ENCODE assay signal across 23 cellular contexts in genomic region chr5:161663431-161663830, GRCh38. TPM values are rescaled to one million over a fixed set of nuclear protein-coding genes. Genes with fewer than 3 reads are reported as not detected.
"Had no signal": no experiment of that assay in that cellular context is flagged by ENCODE, and none has a peak within 500 bp of the region (broad histone marks: within the 10 kb centered on the region; RNA-seq: fewer than 3 reads in every experiment).

No MANE protein-coding gene starts in this region.

- H3K27ac ChIP-seq: RWPE1 had no signal

- H3K9me3 ChIP-seq: MG63 had no signal

- ATAC-seq: HepG2, SK-N-SH treated with all-trans-retinoic acid at 6 μM for 48 hours had no signal

- DNase-seq: IMR-90, Karpas-422, KG1, MG63, NCI-H1092, NCI-H1105 treated with DMSO at 0.1 percent for 48 hours, NCI-H1417 treated with DMSO at 0.1 percent for 48 hours, NCI-H146, NCI-H1694 treated with DMSO at 0.1 percent for 48 hours, NCI-H1930, NCI-H2081, NCI-H2107, NCI-H226, NCI-H446, NCI-H510A, NCI-H524 treated with DMSO at 0.1 percent for 48 hours, NCI-H69, NCI-H774, SHP77 had no signal

- H3K4me3 ChIP-seq: MG63 had no signal

- H3K27me3 ChIP-seq: MG63 had no signal

- FAIRE-seq: HepG2 had no signal

- H3K36me3 ChIP-seq: MG63 had no signal

RNA-seq across cellular contexts. Expression of gene GABRA6, which starts 22.1 kb away (rescaled TPM):
- total RNA-seq: HepG2, IMR-90, SK-MEL-5 had no signal
- polyA plus RNA-seq: HepG2, IMR-90 had no signal
